ENCODE assay signal across 10 cellular contexts in the genomic region with DNA sequence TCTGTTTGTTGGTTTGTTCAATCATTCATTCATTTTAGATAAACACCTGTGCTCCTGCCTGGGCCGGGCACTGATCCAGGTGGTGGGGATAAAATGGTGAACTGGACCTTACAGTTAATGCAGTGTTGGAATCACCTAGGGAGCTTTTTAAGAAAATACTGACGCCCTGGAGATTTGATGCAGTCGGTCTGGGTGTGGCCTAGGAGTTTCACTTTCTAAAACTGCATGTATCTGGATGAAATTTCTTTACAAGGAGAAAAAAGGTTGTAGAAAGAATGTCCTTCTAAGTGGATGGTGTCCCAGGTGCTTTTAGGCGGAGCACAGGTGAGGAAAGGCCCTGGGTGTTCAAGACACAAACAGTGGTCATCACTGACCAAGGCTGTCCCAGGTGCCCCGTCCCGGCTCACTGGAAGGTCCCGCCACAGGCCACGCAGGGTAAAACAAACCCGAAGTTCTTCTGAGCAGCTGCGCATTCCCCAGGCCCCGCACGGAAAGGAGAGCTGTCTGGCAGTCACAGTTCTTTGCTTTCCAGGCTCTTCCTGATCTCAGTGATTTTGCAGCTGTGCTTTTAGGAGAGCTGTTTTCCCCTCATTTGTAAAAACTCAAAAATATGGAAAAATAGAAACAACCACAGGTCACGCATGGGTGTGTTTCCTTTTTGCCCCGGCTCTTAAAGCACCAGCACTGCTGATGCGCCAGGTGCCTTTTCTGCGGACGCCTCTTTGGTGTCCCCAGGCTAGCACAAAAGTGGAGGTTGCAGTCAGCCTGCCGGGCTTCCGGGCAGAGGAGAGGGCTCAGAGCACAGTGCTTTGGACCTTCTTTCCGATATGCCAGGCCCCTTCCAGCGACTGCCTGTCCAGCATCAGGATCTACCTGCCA.
DNase-seq lines count a peak whose midpoint lies in the region; ATAC-seq and TF ChIP-seq lines count a peak whose summit lies in the region.
"Had no signal": no experiment of that assay in that cellular context is flagged by ENCODE, and none has a peak within 500 bp of the region (broad histone marks: within the 10 kb centered on the region; RNA-seq: fewer than 3 reads in every experiment).

No MANE protein-coding gene starts in this region.

- DNase-seq in Right ventricle myocardium superior (peak; percentile 46), left cardiac atrium (no peak), germinal center (ENCODE audit: low spot score) (peak; percentile 85), upper lobe of right lung (peak; percentile 58), caudate nucleus (lab: John Stamatoyannopoulos, UW) (no peak), NCI-H226 (no peak), amniotic stem cell (lab: John Stamatoyannopoulos, UW) (no peak)
- DNase-seq: NCI-H1694 had no signal

- H3K4me3 ChIP-seq in upper lobe of right lung, result no peak overlapping the region

- intact Hi-C loops in Right ventricle myocardium superior (cut with DNase I), result no loop called here
- intact Hi-C loops in left cardiac atrium (cut with DNase I), result no loop called here
- intact Hi-C loops in upper lobe of right lung (cut with DNase I), result no loop called here

- TF ChIP-seq CTCF in upper lobe of right lung (IDR thresholded peaks at IDR 0.05), result no peak

- peaks cover 75% of the 10 kb centered on the region for H3K4me1 ChIP-seq in upper lobe of right lung

- H3K9me3 ChIP-seq in upper lobe of right lung, result no peaks in the 10 kb centered on the region

- no peaks in the 10 kb centered on the region for H3K27me3 ChIP-seq in upper lobe of right lung

- no peak for ATAC-seq in Right ventricle myocardium superior (ENCODE audit: poor library complexity)
- ATAC-seq in left cardiac atrium, result no peak
- peak; percentile 49 for ATAC-seq in HG03135 (IDR thresholded peaks at IDR 0.05; ENCODE audit: unreplicated experiment)
- no peak for ATAC-seq in upper lobe of right lung

- no peaks in the 10 kb centered on the region for H3K36me3 ChIP-seq in upper lobe of right lung

- H3K27ac ChIP-seq in upper lobe of right lung, result peak overlapping the region; percentile 85
- H3K27ac ChIP-seq in caudate nucleus (ENCODE audit: low read depth, low read length), result no peak overlapping the region
- H3K27ac ChIP-seq: C4-2B had no signal

Comparison
In these comparisons a context has a peak if more than half of its experiments do, and no peak if none do; other contexts are left out.
1. DNase-seq: peak in Right ventricle myocardium superior (single experiment), germinal center (single experiment) and upper lobe of right lung (single experiment); none in left cardiac atrium (single experiment), caudate nucleus (0 of 61), NCI-H226 (single experiment) and amniotic stem cell (single experiment).